ENCODE assay signal across 23 cellular contexts in the genomic region with DNA sequence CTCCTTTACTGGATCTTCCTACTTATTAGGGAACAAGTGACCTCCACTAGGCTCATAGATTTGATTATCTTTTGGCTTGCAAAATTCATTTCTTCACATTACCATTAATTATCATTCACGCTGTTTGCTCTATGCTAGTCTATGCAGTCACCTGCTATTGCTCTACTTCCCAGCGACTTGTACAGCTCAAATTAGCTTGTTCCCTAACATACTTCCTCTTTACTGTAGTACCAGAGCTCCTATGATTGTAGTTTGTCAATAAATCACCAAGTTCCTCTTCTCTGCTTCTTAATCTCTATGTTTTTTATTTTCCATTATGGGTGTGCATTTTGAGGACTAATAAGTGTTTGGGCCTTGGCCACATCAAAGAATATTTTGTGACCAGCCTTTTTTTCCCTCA. TPM values are rescaled to one million over a fixed set of nuclear protein-coding genes. Genes with fewer than 3 reads are reported as not detected.
"Had no signal": no experiment of that assay in that cellular context is flagged by ENCODE, and none has a peak within 500 bp of the region (broad histone marks: within the 10 kb centered on the region; RNA-seq: fewer than 3 reads in every experiment).

No MANE protein-coding gene starts in this region.

- H3K9me3 ChIP-seq: left ventricle myocardium inferior, right atrium auricular region, thyroid gland had no signal

- H3K27ac Mint-ChIP-seq: activated CD8-positive, alpha-beta T cell treated with anti-CD3 and anti-CD28 coated beads, Interleukin-2, amount 10 ng/mL, durations not matched to agents 7 days and 5 days; activated naive CD4-positive, alpha-beta T cell treated with anti-CD3 and anti-CD28 coated beads, Interleukin-2, amount 50 U/mL, for 72 hours; nephron; progenitor cell of endocrine pancreas; stimulated activated memory B cell treated with anti-CD40 and anti-IgM and Interleukin-4, amounts not matched to agents 10 μg/mL and 1 μg/mL and 100 μg/mL, for 72 hours had no signal

- H3K36me3 Mint-ChIP-seq: activated naive CD4-positive, alpha-beta T cell treated with anti-CD3 and anti-CD28 coated beads, Interleukin-2, amount 50 U/mL, for 72 hours; stimulated activated memory B cell treated with anti-CD40 and anti-IgM and Interleukin-4, amounts not matched to agents 10 μg/mL and 1 μg/mL and 100 μg/mL, for 72 hours had no signal

- FAIRE-seq: colon, keratinocyte, urothelium cell line had no signal

- H3K4me1 Mint-ChIP-seq: nephron; stimulated activated memory B cell treated with anti-CD40 and anti-IgM and Interleukin-4, amounts not matched to agents 10 μg/mL and 1 μg/mL and 100 μg/mL, for 72 hours had no signal

- H3K4me3 ChIP-seq: hepatocyte, left ventricle myocardium inferior, right atrium auricular region, thyroid gland had no signal

- H3K27me3 ChIP-seq: right atrium auricular region, thyroid gland had no signal

- H3K4me3 Mint-ChIP-seq: activated CD8-positive, alpha-beta T cell treated with anti-CD3 and anti-CD28 coated beads, Interleukin-2, amount 10 ng/mL, durations not matched to agents 7 days and 5 days; nephron; stimulated activated memory B cell treated with anti-CD40 and anti-IgM and Interleukin-4, amounts not matched to agents 10 μg/mL and 1 μg/mL and 100 μg/mL, for 72 hours had no signal

- ATAC-seq: activated CD8-positive, alpha-beta T cell treated with anti-CD3 and anti-CD28 coated beads, Interleukin-2, amount 10 ng/mL, durations not matched to agents 7 days and 5 days; activated naive CD4-positive, alpha-beta T cell treated with anti-CD3 and anti-CD28 coated beads, Interleukin-2, amount 50 U/mL, for 72 hours; stimulated activated memory B cell treated with anti-CD40 and anti-IgM and Interleukin-4, amounts not matched to agents 10 μg/mL and 1 μg/mL and 100 μg/mL, for 72 hours had no signal

- H3K9me3 Mint-ChIP-seq: activated naive CD4-positive, alpha-beta T cell treated with anti-CD3 and anti-CD28 coated beads, Interleukin-2, amount 50 U/mL, for 72 hours; stimulated activated memory B cell treated with anti-CD40 and anti-IgM and Interleukin-4, amounts not matched to agents 10 μg/mL and 1 μg/mL and 100 μg/mL, for 72 hours had no signal

- DNase-seq: activated CD4-positive, alpha-beta T cell treated with anti-CD3 and anti-CD28 coated beads for 48 hours; activated CD8-positive, alpha-beta memory T cell treated with anti-CD3 and anti-CD28 coated beads, Interleukin-2, amount 50 U/mL, for 4 hours; activated CD8-positive, alpha-beta T cell treated with anti-CD3 and anti-CD28 coated beads, Interleukin-2, amount 10 ng/mL, durations not matched to agents 7 days and 5 days; activated gamma-delta T cell; activated T-cell treated with anti-CD3 and anti-CD28 coated beads, Interleukin-2, amount 50 U/mL, for 48 hours; caudate nucleus; left ventricle myocardium inferior; mesenchymal stem cell; nucleus accumbens; stimulated activated CD4-positive, alpha-beta T cell treated with anti-CD3 and anti-CD28 coated beads, Interleukin-2, amount 100 ng/mL, for 48 hours; T1000; thyroid gland had no signal

- H3K27ac ChIP-seq: hepatocyte, left ventricle myocardium inferior, right atrium auricular region, thyroid gland had no signal

- H3K36me3 ChIP-seq: left ventricle myocardium inferior, right atrium auricular region, thyroid gland had no signal

- H3K4me1 ChIP-seq: left ventricle myocardium inferior, right atrium auricular region, thyroid gland had no signal

RNA-seq across cellular contexts. Expression of a gene that starts 26.8 kb away (rescaled TPM):
- total RNA-seq: activated CD8-positive, alpha-beta T cell treated with anti-CD3 and anti-CD28 coated beads, Interleukin-2, amount 10 ng/mL, durations not matched to agents 7 days and 5 days; activated naive CD4-positive, alpha-beta T cell treated with anti-CD3 and anti-CD28 coated beads, Interleukin-2, amount 50 U/mL, for 72 hours; hepatocyte; left ventricle myocardium inferior; right atrium auricular region; skeletal muscle tissue; thyroid gland had no signal
- polyA plus RNA-seq: esophagus, keratinocyte had no signal

RNA-seq across cellular contexts. Expression of a gene that starts 54.4 kb away (rescaled TPM):
- total RNA-seq: activated CD8-positive, alpha-beta T cell treated with anti-CD3 and anti-CD28 coated beads, Interleukin-2, amount 10 ng/mL, durations not matched to agents 7 days and 5 days; activated naive CD4-positive, alpha-beta T cell treated with anti-CD3 and anti-CD28 coated beads, Interleukin-2, amount 50 U/mL, for 72 hours; hepatocyte; left ventricle myocardium inferior; right atrium auricular region; skeletal muscle tissue; thyroid gland had no signal
- polyA plus RNA-seq: esophagus, keratinocyte had no signal
